In genomic region chr2:217398860-217399259, GRCh38 we compare ENCODE assay signal across 8 cellular contexts.
DNase-seq lines count a peak whose midpoint lies in the region; ATAC-seq and TF ChIP-seq lines count a peak whose summit lies in the region.
"Had no signal": no experiment of that assay in that cellular context is flagged by ENCODE, and none has a peak within 500 bp of the region (broad histone marks: within the 10 kb centered on the region; RNA-seq: fewer than 3 reads in every experiment).

No MANE protein-coding gene starts in this region.

- CTCF ChIA-PET in CD4-positive, alpha-beta T cell (lab: Charles Lee): no interaction called here

- no peaks in the 10 kb centered on the region for H3K79me2 ChIP-seq in Karpas-422 (ENCODE audit: low read length)

- no peaks in the 10 kb centered on the region for H3K9me3 Mint-ChIP-seq in CD4-positive, alpha-beta T cell
- H3K9me3 Mint-ChIP-seq in chondrocyte (ENCODE audit: low read depth) (no peaks in the 10 kb centered on the region), nephron progenitor cell (no peaks in the 10 kb centered on the region)
- H3K9me3 Mint-ChIP-seq in stimulated activated effector memory CD8-positive, alpha-beta T cell treated with anti-CD3 and anti-CD28 coated beads, Interleukin-12 subunit alpha, Interleukin-12 subunit beta, amount 100 ng/mL, for 72 hours: peaks cover 4% of the 10 kb centered on the region

- H3K27ac Mint-ChIP-seq in CD4-positive, alpha-beta T cell: peak overlapping the region; percentile 37
- H3K27ac Mint-ChIP-seq in chondrocyte (ENCODE audit: unreplicated experiment): peak overlapping the region; percentile 63
- H3K27ac Mint-ChIP-seq in nephron progenitor cell: peak overlapping the region; percentile 36
- H3K27ac Mint-ChIP-seq in stimulated activated effector memory CD8-positive, alpha-beta T cell treated with anti-CD3 and anti-CD28 coated beads, Interleukin-12 subunit alpha, Interleukin-12 subunit beta, amount 100 ng/mL, for 72 hours: no peak overlapping the region

- no peaks in the 10 kb centered on the region for H3K9me2 ChIP-seq in Karpas-422 (replicated peaks; ENCODE audit: insufficient read depth, low read length)

- POLR2A ChIA-PET in CD4-positive, alpha-beta T cell (lab: Charles Lee): no interaction called here

- H3K36me3 Mint-ChIP-seq in CD4-positive, alpha-beta T cell (ENCODE audit: low read depth): no peaks in the 10 kb centered on the region
- H3K36me3 Mint-ChIP-seq in chondrocyte (ENCODE audit: low read depth) (no peaks in the 10 kb centered on the region), nephron progenitor cell (ENCODE audit: low read depth) (no peaks in the 10 kb centered on the region)
- H3K36me3 Mint-ChIP-seq in stimulated activated effector memory CD8-positive, alpha-beta T cell treated with anti-CD3 and anti-CD28 coated beads, Interleukin-12 subunit alpha, Interleukin-12 subunit beta, amount 100 ng/mL, for 72 hours: no peaks in the 10 kb centered on the region

- no peak for TF ChIP-seq CTCF in CD4-positive, alpha-beta T cell (IDR thresholded peaks at IDR 0.05)
- TF ChIP-seq CTCF in chondrocyte (IDR thresholded peaks at IDR 0.05) (no peak), nephron progenitor cell (IDR thresholded peaks at IDR 0.05) (no peak)

- peaks cover 16% of the 10 kb centered on the region for H3K4me1 ChIP-seq in Karpas-422 (ENCODE audit: low read length)

- H3K27me3 ChIP-seq in CD4-positive, alpha-beta T cell (ENCODE audit: control insufficient read depth, insufficient read depth, low read length): no peaks in the 10 kb centered on the region
- H3K27me3 ChIP-seq in Karpas-422 (ENCODE audit: low read length): no peaks in the 10 kb centered on the region

- DNase-seq in CD4-positive, alpha-beta T cell: no peak
- DNase-seq in Karpas-422: peak; percentile 88
- no peak for DNase-seq in chondrocyte (ENCODE audit: low spot score)
- no peak for DNase-seq in nephron progenitor cell
- DNase-seq in NCI-H1930 (lab: John Stamatoyannopoulos, UW): no peak
- DNase-seq in SHP77 (lab: John Stamatoyannopoulos, UW): no peak
- DNase-seq in stimulated activated effector memory CD8-positive, alpha-beta T cell treated with anti-CD3 and anti-CD28 coated beads, Interleukin-12 subunit alpha, Interleukin-12 subunit beta, amount 100 ng/mL, for 72 hours (ENCODE audit: low spot score in 2 of 2): no peak
- DNase-seq: psoas muscle had no signal

- no peak for ATAC-seq in CD4-positive, alpha-beta T cell (ENCODE audit: poor library complexity)
- ATAC-seq in stimulated activated effector memory CD8-positive, alpha-beta T cell treated with anti-CD3 and anti-CD28 coated beads, Interleukin-12 subunit alpha, Interleukin-12 subunit beta, amount 100 ng/mL, for 72 hours: no peak
- ATAC-seq: psoas muscle had no signal

- no peaks in the 10 kb centered on the region for H3K27me3 Mint-ChIP-seq in CD4-positive, alpha-beta T cell
- H3K27me3 Mint-ChIP-seq in chondrocyte (ENCODE audit: low read depth) (no peaks in the 10 kb centered on the region), nephron progenitor cell (ENCODE audit: low read depth, poor library complexity) (peaks cover 13% of the 10 kb centered on the region)

- intact Hi-C loops in CD4-positive, alpha-beta T cell (cut with DNase I, micrococcal nuclease): no loop called here

- H3K27ac ChIP-seq in CD4-positive, alpha-beta T cell (ENCODE audit: low read depth, low read length): no peak overlapping the region
- no peak overlapping the region for H3K27ac ChIP-seq in Karpas-422 (ENCODE audit: low read length)
- H3K27ac ChIP-seq: psoas muscle had no signal

- H4K20me1 ChIP-seq in Karpas-422 (ENCODE audit: insufficient read depth, low read depth, low read length): no peaks in the 10 kb centered on the region

- peak overlapping the region; percentile 83 for H3K4me3 Mint-ChIP-seq in CD4-positive, alpha-beta T cell
- no peak overlapping the region for H3K4me3 Mint-ChIP-seq in chondrocyte (ENCODE audit: unreplicated experiment)
- H3K4me3 Mint-ChIP-seq in nephron progenitor cell: no peak overlapping the region
- no peak overlapping the region for H3K4me3 Mint-ChIP-seq in stimulated activated effector memory CD8-positive, alpha-beta T cell treated with anti-CD3 and anti-CD28 coated beads, Interleukin-12 subunit alpha, Interleukin-12 subunit beta, amount 100 ng/mL, for 72 hours

- H3K4me1 Mint-ChIP-seq in CD4-positive, alpha-beta T cell (ENCODE audit: low read depth): peaks cover 36% of the 10 kb centered on the region
- peaks cover 54% of the 10 kb centered on the region for H3K4me1 Mint-ChIP-seq in chondrocyte (ENCODE audit: low read depth)
- H3K4me1 Mint-ChIP-seq in nephron progenitor cell: peaks cover 34% of the 10 kb centered on the region
- peaks cover 9% of the 10 kb centered on the region for H3K4me1 Mint-ChIP-seq in stimulated activated effector memory CD8-positive, alpha-beta T cell treated with anti-CD3 and anti-CD28 coated beads, Interleukin-12 subunit alpha, Interleukin-12 subunit beta, amount 100 ng/mL, for 72 hours

- H3K4me3 ChIP-seq in Karpas-422 (ENCODE audit: low read length): peak overlapping the region; percentile 62
- H3K4me3 ChIP-seq: psoas muscle had no signal

- no peaks in the 10 kb centered on the region for H3K36me3 ChIP-seq in Karpas-422 (ENCODE audit: insufficient read depth, low read length)

- peak overlapping the region; percentile 23; the same call in 1 of the 2 replicates for H2AFZ ChIP-seq in Karpas-422 (ENCODE audit: low read length)

- peak overlapping the region; percentile 57 for H3K4me2 ChIP-seq in Karpas-422 (ENCODE audit: low read depth, low read length, poor library complexity, severe bottlenecking)

- no peaks in the 10 kb centered on the region for H3K9me3 ChIP-seq in CD4-positive, alpha-beta T cell (ENCODE audit: control insufficient read depth, low read length)
- no peaks in the 10 kb centered on the region for H3K9me3 ChIP-seq in Karpas-422 (ENCODE audit: low read length)
- H3K9me3 ChIP-seq: psoas muscle had no signal

- peak overlapping the region; percentile 57 for H3K9ac ChIP-seq in Karpas-422 (ENCODE audit: low read length)
